ENCODE assay signal across 8 cellular contexts in the genomic region with DNA sequence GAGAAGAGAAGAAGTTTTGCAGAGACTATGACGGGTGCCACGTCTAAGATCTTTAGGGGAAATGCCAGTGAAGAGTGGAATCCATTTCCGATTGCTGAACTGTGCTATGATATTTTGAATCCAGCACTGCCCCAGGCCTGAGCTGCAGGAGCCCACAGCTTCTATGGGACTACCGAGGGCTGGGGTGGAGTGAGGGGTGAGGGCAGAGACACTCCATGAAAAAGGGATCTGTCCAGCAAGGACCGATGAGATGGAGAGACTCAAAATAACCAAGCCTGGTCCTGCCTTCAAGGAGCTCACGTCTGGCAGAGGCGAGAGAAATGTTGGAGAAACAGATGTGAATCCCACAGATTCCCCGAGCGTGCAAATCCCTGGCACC.
DNase-seq lines count a peak whose midpoint lies in the region; ATAC-seq, FAIRE-seq and TF ChIP-seq lines count a peak whose summit lies in the region.

No MANE protein-coding gene starts in this region.

- in situ Hi-C loops in gastrocnemius medialis (cut with MboI; ENCODE audit: low sequenced_read_pairs in 4 of 4), result no loop called here

- H3K36me3 ChIP-seq in heart left ventricle, result no peaks in the 10 kb centered on the region
- H3K36me3 ChIP-seq in gastrocnemius medialis, result no peaks in the 10 kb centered on the region

- peak; percentile 91 for FAIRE-seq in GM12892 (lab: Jason Lieb, UNC)

- H3K27me3 Mint-ChIP-seq in T-helper 17 cell, result peaks cover 41% of the 10 kb centered on the region

- H3K4me3 ChIP-seq in heart left ventricle (peak overlapping the region in 10 of 12 donors; percentile 13 to 56 (median 46)), gastrocnemius medialis (peak overlapping the region; percentile 38 to 54 (median 46))

- intact Hi-C loops in heart left ventricle (cut with DNase I), result loop anchor here in 3 of 10 donors (1.0 to 10.0 kb wide), 5 partner anchors 21 to 201 kb away; no protein-coding TSS in a partner anchor
- intact Hi-C loops in gastrocnemius medialis (cut with DNase I; ENCODE audit: low total_unique reads), result no loop called here

- H3K27ac ChIP-seq in heart left ventricle, result peak overlapping the region; percentile 7 to 91 (median 82)
- H3K27ac ChIP-seq in gastrocnemius medialis, result peak overlapping the region; percentile 64 to 76 (median 74)

- TF ChIP-seq POLR2A in GM12892 (IDR thresholded peaks at IDR 0.05; ENCODE audit: low read depth, low read length), result no peak
- no peak for TF ChIP-seq POLR2A in heart left ventricle (IDR thresholded peaks at IDR 0.05)
- TF ChIP-seq POLR2A in gastrocnemius medialis (IDR thresholded peaks at IDR 0.05), result no peak

- peaks cover 6% of the 10 kb centered on the region for H3K4me1 Mint-ChIP-seq in T-helper 17 cell

- peak overlapping the region; percentile 69 for H3K27ac Mint-ChIP-seq in T-helper 17 cell

- H3K4me3 Mint-ChIP-seq in T-helper 17 cell, result peak overlapping the region; percentile 73

- WGBS in heart left ventricle, 4 donors, result 18 to 28% (median 21%) methylated on average over 9 of the region's 9 CpGs

- ATAC-seq in T-helper 17 cell, result no peak
- ATAC-seq in heart left ventricle, result peak; percentile 13 to 30 (median 21)
- peak in 1 of 2 donors; percentile 32 for ATAC-seq in gastrocnemius medialis
- ATAC-seq in HG03342 (IDR thresholded peaks at IDR 0.05; ENCODE audit: unreplicated experiment), result no peak
- no peak for ATAC-seq in GM21423 (IDR thresholded peaks at IDR 0.05; ENCODE audit: unreplicated experiment)

- H3K9me3 ChIP-seq in T-helper 17 cell (ENCODE audit: control insufficient read depth, low read length, poor library complexity, severe bottlenecking), result no peaks in the 10 kb centered on the region
- no peaks in the 10 kb centered on the region for H3K9me3 ChIP-seq in heart left ventricle
- H3K9me3 ChIP-seq in gastrocnemius medialis, result no peaks in the 10 kb centered on the region

- H3K27me3 ChIP-seq in heart left ventricle (no peaks in the 10 kb centered on the region), gastrocnemius medialis (no peaks in the 10 kb centered on the region)

- peaks cover 3% of the 10 kb centered on the region for H3K36me3 Mint-ChIP-seq in T-helper 17 cell (ENCODE audit: low read depth)

- no peak for DNase-seq in GM12892 (ENCODE audit: insufficient read length)
- DNase-seq in T-helper 17 cell, result no peak
- no peak for DNase-seq in heart left ventricle
- no peak for DNase-seq in gastrocnemius medialis
- DNase-seq in SHP77 (lab: John Stamatoyannopoulos, UW), result no peak
- DNase-seq in activated gamma-delta T cell treated with Interleukin-2 at 50 U/mL for 16 hours, result no peak

- TF ChIP-seq CTCF in heart left ventricle (IDR thresholded peaks at IDR 0.05), result no peak
- no peak for TF ChIP-seq CTCF in gastrocnemius medialis (IDR thresholded peaks at IDR 0.05 in 4 of 5, conservative IDR thresholded peaks at IDR 0.05 in 1 of 5)

- H3K4me1 ChIP-seq in heart left ventricle (peaks cover 0 to 35% (median 27%) of the 10 kb centered on the region in 12 donors), gastrocnemius medialis (peaks cover 8 to 14% of the 10 kb centered on the region in 2 donors)

Comparison
In these comparisons a context has a peak if more than half of its experiments do, and no peak if none do; other contexts are left out.
1. ATAC-seq: peak in heart left ventricle (4 of 4); none in T-helper 17 cell (single experiment), HG03342 (single experiment) and GM21423 (single experiment).